Comparison of ENCODE assay signal across 1 cellular context in the genomic region with DNA sequence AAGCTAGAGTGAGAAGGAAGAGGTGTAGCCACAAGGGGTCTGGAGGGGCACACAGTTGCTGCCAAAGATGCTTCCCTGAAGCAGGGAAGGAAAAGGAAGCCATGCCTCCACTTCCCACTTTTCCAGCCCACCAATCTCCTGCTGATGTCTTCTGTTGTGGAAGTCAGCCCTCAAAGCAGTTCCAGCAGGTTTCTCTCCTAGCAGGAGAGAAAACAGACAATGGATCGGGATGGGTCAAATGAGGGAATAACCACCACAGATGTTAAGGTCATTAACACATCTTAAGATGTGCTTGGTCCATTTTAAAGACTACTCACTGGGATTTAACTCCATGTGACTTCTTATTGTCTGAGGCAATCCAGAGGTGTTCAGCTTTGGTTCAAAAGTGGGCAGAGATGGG.
TF ChIP-seq lines count a peak whose summit lies in the region.

No MANE protein-coding gene starts in this region.

TF ChIP-seq in WTC11, 78 proteins besides CTCF, POLR2A, EP300 and RAD21 (continued from another document):
- TF ChIP-seq, protein P1, sequence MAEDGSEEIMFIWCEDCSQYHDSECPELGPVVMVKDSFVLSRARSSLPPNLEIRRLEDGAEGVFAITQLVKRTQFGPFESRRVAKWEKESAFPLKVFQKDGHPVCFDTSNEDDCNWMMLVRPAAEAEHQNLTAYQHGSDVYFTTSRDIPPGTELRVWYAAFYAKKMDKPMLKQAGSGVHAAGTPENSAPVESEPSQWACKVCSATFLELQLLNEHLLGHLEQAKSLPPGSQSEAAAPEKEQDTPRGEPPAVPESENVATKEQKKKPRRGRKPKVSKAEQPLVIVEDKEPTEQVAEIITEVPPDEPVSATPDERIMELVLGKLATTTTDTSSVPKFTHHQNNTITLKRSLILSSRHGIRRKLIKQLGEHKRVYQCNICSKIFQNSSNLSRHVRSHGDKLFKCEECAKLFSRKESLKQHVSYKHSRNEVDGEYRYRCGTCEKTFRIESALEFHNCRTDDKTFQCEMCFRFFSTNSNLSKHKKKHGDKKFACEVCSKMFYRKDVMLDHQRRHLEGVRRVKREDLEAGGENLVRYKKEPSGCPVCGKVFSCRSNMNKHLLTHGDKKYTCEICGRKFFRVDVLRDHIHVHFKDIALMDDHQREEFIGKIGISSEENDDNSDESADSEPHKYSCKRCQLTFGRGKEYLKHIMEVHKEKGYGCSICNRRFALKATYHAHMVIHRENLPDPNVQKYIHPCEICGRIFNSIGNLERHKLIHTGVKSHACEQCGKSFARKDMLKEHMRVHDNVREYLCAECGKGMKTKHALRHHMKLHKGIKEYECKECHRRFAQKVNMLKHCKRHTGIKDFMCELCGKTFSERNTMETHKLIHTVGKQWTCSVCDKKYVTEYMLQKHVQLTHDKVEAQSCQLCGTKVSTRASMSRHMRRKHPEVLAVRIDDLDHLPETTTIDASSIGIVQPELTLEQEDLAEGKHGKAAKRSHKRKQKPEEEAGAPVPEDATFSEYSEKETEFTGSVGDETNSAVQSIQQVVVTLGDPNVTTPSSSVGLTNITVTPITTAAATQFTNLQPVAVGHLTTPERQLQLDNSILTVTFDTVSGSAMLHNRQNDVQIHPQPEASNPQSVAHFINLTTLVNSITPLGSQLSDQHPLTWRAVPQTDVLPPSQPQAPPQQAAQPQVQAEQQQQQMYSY (CRISPR knock-in tag; IDR thresholded peaks at IDR 0.05), result peak; percentile 90
- TF ChIP-seq, protein P2, sequence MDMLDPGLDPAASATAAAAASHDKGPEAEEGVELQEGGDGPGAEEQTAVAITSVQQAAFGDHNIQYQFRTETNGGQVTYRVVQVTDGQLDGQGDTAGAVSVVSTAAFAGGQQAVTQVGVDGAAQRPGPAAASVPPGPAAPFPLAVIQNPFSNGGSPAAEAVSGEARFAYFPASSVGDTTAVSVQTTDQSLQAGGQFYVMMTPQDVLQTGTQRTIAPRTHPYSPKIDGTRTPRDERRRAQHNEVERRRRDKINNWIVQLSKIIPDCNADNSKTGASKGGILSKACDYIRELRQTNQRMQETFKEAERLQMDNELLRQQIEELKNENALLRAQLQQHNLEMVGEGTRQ (CRISPR knock-in tag; IDR thresholded peaks at IDR 0.05), result peak; percentile 45; the same call in 1 of the 2 replicates
- TF ChIP-seq ZNF121 (CRISPR knock-in tag; IDR thresholded peaks at IDR 0.05) (no peak), ZNF423 (CRISPR knock-in tag; IDR thresholded peaks at IDR 0.05) (peak; percentile 37; the same call in 1 of the 2 replicates), FOXK1 (CRISPR knock-in tag; IDR thresholded peaks at IDR 0.05) (no peak), ZNF138 (CRISPR knock-in tag; conservative IDR thresholded peaks at IDR 0.05) (no peak)
